Comparison of ENCODE assay signal across 14 cellular contexts in the genomic region with DNA sequence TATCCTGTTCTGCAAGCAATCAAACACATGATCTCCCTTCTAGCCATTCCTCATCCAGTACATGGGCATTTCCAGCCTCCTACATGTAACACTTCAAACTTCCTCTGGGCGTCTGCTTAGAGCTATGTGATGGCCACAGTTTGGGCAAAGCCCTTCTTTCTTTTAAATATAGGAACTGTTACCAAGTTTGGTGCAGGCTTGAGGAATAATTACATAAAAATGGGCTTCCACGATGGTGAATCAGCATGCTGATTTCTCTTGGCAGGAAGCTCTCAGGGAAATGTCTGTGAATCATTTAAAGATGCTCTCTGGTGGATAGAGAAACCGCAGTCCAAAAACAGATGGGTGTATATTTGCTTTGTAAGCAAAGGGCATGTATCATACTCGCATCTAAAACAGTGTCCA.
DNase-seq lines count a peak whose midpoint lies in the region; ATAC-seq and TF ChIP-seq lines count a peak whose summit lies in the region.
"Had no signal": no experiment of that assay in that cellular context is flagged by ENCODE, and none has a peak within 500 bp of the region (broad histone marks: within the 10 kb centered on the region; RNA-seq: fewer than 3 reads in every experiment).

No MANE protein-coding gene starts in this region.

- H3K4me2 ChIP-seq in smooth muscle cell (peak overlapping the region; percentile 53), Karpas-422 (ENCODE audit: low read depth, low read length, poor library complexity, severe bottlenecking) (no peak overlapping the region)

- H3K27ac ChIP-seq in smooth muscle cell (ENCODE audit: low read depth) (peak overlapping the region; percentile 75), Karpas-422 (ENCODE audit: low read length) (no peak overlapping the region)
- H3K27ac ChIP-seq: 22Rv1, left ventricle myocardium inferior had no signal

- no peaks in the 10 kb centered on the region for H3K27me3 ChIP-seq in smooth muscle cell (ENCODE audit: low read depth)
- no peaks in the 10 kb centered on the region for H3K27me3 ChIP-seq in Karpas-422 (ENCODE audit: low read length)

- H3K79me2 ChIP-seq in smooth muscle cell (ENCODE audit: low read depth) (no peaks in the 10 kb centered on the region), Karpas-422 (ENCODE audit: low read length) (no peaks in the 10 kb centered on the region)

- H4K20me1 ChIP-seq in smooth muscle cell (ENCODE audit: low read depth) (no peaks in the 10 kb centered on the region), Karpas-422 (ENCODE audit: insufficient read depth, low read depth, low read length) (no peaks in the 10 kb centered on the region)

- ATAC-seq in HG03025 (IDR thresholded peaks at IDR 0.05; ENCODE audit: low FRiP score, unreplicated experiment), result no peak
- ATAC-seq: right cardiac atrium; stimulated activated memory B cell treated with anti-CD40 and anti-IgM and Interleukin-4, amounts not matched to agents 10 μg/mL and 1 μg/mL and 100 μg/mL, for 72 hours had no signal

- no peaks in the 10 kb centered on the region for H3K9me2 ChIP-seq in Karpas-422 (replicated peaks; ENCODE audit: insufficient read depth, low read length)

- TF ChIP-seq CTCF in smooth muscle cell (IDR thresholded peaks at IDR 0.05; ENCODE audit: borderline replicate concordance, insufficient read depth, poor library complexity, severe bottlenecking), result no peak

- DNase-seq in DMS53 (lab: John Stamatoyannopoulos, UW), result peak; percentile 8
- DNase-seq in DMS53 treated with DMSO at 0.1 percent for 48 hours (lab: John Stamatoyannopoulos, UW; ENCODE audit: unreplicated experiment), result no peak
- DNase-seq in RPMI8226, result peak; percentile 90
- DNase-seq in fibroblast of peridontal ligament (ENCODE audit: extremely low read depth), result peak; percentile 98
- DNase-seq in smooth muscle cell (lab: John Stamatoyannopoulos, UW; ENCODE audit: unreplicated experiment), result no peak
- no peak for DNase-seq in Karpas-422
- no peak for DNase-seq in middle frontal gyrus (ENCODE audit: extremely low spot score, low spot score)
- DNase-seq: effector CD8-positive, alpha-beta T cell; left ventricle myocardium inferior; right cardiac atrium; T-helper 1 cell had no signal

- H3K9me3 ChIP-seq in smooth muscle cell (replicated peaks; ENCODE audit: low read depth), result no peaks in the 10 kb centered on the region
- H3K9me3 ChIP-seq in Karpas-422 (ENCODE audit: low read length), result no peaks in the 10 kb centered on the region
- H3K9me3 ChIP-seq: left ventricle myocardium inferior had no signal

- peaks cover 17% of the 10 kb centered on the region for H3F3A ChIP-seq in smooth muscle cell (ENCODE audit: low read depth)

- H2AFZ ChIP-seq in smooth muscle cell (ENCODE audit: low read depth) (no peak overlapping the region), Karpas-422 (ENCODE audit: low read length) (no peak overlapping the region)

- H3K9ac ChIP-seq in smooth muscle cell (ENCODE audit: low read depth), result no peak overlapping the region
- no peak overlapping the region for H3K9ac ChIP-seq in Karpas-422 (ENCODE audit: low read length)

- H3K4me3 ChIP-seq in smooth muscle cell, result no peak overlapping the region
- no peak overlapping the region for H3K4me3 ChIP-seq in Karpas-422 (ENCODE audit: low read length)
- H3K4me3 ChIP-seq: left ventricle myocardium inferior had no signal

- H3K36me3 ChIP-seq in smooth muscle cell (ENCODE audit: low read depth) (no peaks in the 10 kb centered on the region), Karpas-422 (ENCODE audit: insufficient read depth, low read length) (no peaks in the 10 kb centered on the region)
- H3K36me3 ChIP-seq: left ventricle myocardium inferior had no signal

- H3K4me1 ChIP-seq in smooth muscle cell (ENCODE audit: low read depth), result peaks cover 33% of the 10 kb centered on the region
- H3K4me1 ChIP-seq in Karpas-422 (ENCODE audit: low read length), result no peaks in the 10 kb centered on the region
- H3K4me1 ChIP-seq: left ventricle myocardium inferior had no signal

- WGBS in smooth muscle cell (ENCODE audit: low lambda C conversion rate), result 14% methylated on average over 4 of the region's 4 CpGs

Comparison
In these comparisons a context has a peak if more than half of its experiments do, and no peak if none do; other contexts are left out.
1. DNase-seq: peak in DMS53 (single experiment), RPMI8226 (single experiment) and fibroblast of peridontal ligament (single experiment); none in DMS53 treated with DMSO at 0.1 percent for 48 hours (single experiment), smooth muscle cell (single experiment), Karpas-422 (single experiment) and middle frontal gyrus (single experiment).